ENCODE assay signal across 13 cellular contexts in the genomic region with DNA sequence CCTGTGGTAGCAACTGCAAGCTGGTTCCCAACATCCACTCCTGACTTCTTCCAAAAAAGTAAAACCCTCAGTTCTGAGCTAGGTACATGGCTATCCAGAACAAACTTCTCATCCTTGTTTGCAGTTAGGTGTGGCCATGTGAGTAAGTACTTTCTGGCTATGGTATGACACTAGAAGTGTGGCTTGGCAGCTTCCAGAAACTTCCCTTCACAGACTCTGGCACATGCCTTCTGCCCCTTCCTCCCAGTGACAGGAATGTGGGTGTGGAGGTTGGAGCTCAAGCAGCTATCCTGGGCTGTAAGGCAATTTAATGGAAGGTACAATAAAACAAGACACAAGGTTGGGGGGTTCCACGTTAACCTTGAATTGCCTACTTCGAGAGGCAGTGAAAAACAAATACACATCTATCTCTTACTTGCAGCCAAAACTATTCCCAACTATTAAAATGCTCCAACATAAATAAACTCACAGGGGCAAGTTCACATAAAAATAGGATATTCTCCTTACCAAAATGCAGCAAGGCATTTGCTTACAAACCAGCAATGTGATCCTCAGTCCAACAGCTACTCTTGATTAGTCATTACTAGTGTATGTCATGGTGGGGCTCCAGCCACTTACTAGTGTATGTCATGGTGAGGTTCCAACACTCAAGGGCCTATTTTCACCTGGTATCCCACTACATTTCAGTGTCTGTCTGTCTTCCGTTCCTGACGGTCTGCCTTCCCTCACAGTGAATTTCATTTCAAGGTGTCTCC. TPM values are rescaled to one million over a fixed set of nuclear protein-coding genes. Genes with fewer than 3 reads are reported as not detected.
DNase-seq lines count a peak whose midpoint lies in the region; ATAC-seq and TF ChIP-seq lines count a peak whose summit lies in the region.
"Had no signal": no experiment of that assay in that cellular context is flagged by ENCODE, and none has a peak within 500 bp of the region (broad histone marks: within the 10 kb centered on the region; RNA-seq: fewer than 3 reads in every experiment).

No MANE protein-coding gene starts in this region.

- H3K27ac Mint-ChIP-seq in T-cell = peak overlapping the region; percentile 72 to 74
- H3K27ac Mint-ChIP-seq in memory B cell = peak overlapping the region; percentile 99
- H3K27ac Mint-ChIP-seq in activated CD4-positive, alpha-beta T cell treated with anti-CD3 and anti-CD28 coated beads, Interleukin-2, amount 10 ng/mL, durations not matched to agents 7 days and 5 days = no peak overlapping the region

- H3K4me3 Mint-ChIP-seq in T-cell = no peak overlapping the region
- H3K4me3 Mint-ChIP-seq in memory B cell = no peak overlapping the region
- H3K4me3 Mint-ChIP-seq in activated CD4-positive, alpha-beta T cell treated with anti-CD3 and anti-CD28 coated beads, Interleukin-2, amount 10 ng/mL, durations not matched to agents 7 days and 5 days = no peak overlapping the region

- in situ Hi-C loops in GM13977 (cut with MboI; ENCODE audit: low pct_unique_long_range_greater_than_20kb, low sequenced_read_pairs, unreplicated experiment) = no loop called here

- H3K36me3 Mint-ChIP-seq in T-cell (peaks cover 36% of the 10 kb centered on the region), memory B cell (peaks cover 23% of the 10 kb centered on the region)
- H3K36me3 Mint-ChIP-seq in activated CD4-positive, alpha-beta T cell treated with anti-CD3 and anti-CD28 coated beads, Interleukin-2, amount 10 ng/mL, durations not matched to agents 7 days and 5 days (ENCODE audit: low read depth) = peaks cover 60% of the 10 kb centered on the region

- peaks cover 42 to 61% (median 45%) of the 10 kb centered on the region in 3 donors for H3K4me1 Mint-ChIP-seq in T-cell
- peaks cover 51% of the 10 kb centered on the region for H3K4me1 Mint-ChIP-seq in memory B cell
- H3K4me1 Mint-ChIP-seq in activated CD4-positive, alpha-beta T cell treated with anti-CD3 and anti-CD28 coated beads, Interleukin-2, amount 10 ng/mL, durations not matched to agents 7 days and 5 days = peaks cover 45% of the 10 kb centered on the region

- CTCF ChIA-PET in T-cell (lab: Charles Lee) = interaction anchor here in 1 of 2 donors (0.5 kb wide), 1 partner anchor 78 kb away, joined by 4 read pairs; no protein-coding TSS in a partner anchor
- CTCF ChIA-PET in activated CD4-positive, alpha-beta T cell treated with anti-CD3 and anti-CD28 coated beads, Interleukin-2, amount 10 ng/mL, durations not matched to agents 7 days and 5 days (lab: Charles Lee) = interaction anchor here (0.8 to 7.8 kb wide), 5 partner anchors 11 to 232 kb away, joined by 3 to 81 read pairs (median 3); no protein-coding TSS in a partner anchor

- H3K9me3 Mint-ChIP-seq in T-cell (no peaks in the 10 kb centered on the region), memory B cell (no peaks in the 10 kb centered on the region)
- H3K9me3 Mint-ChIP-seq in activated CD4-positive, alpha-beta T cell treated with anti-CD3 and anti-CD28 coated beads, Interleukin-2, amount 10 ng/mL, durations not matched to agents 7 days and 5 days = no peaks in the 10 kb centered on the region

- peak; percentile 66 for DNase-seq in GM12865 (ENCODE audit: low read depth)
- DNase-seq in T-cell = no peak
- DNase-seq in memory B cell (ENCODE audit: low spot score in 2 of 2) = no peak
- no peak for DNase-seq in GM13977 (ENCODE audit: low spot score)
- no peak for DNase-seq in activated CD4-positive, alpha-beta T cell treated with anti-CD3 and anti-CD28 coated beads, Interleukin-2, amount 10 ng/mL, durations not matched to agents 7 days and 5 days
- no peak for DNase-seq in DMS 273 treated with DMSO at 0.1 percent for 48 hours (lab: John Stamatoyannopoulos, UW)
- DNase-seq: activated CD4-positive, alpha-beta T cell treated with anti-CD3 and anti-CD28 coated beads for 1 hour; glutamatergic neuron; mesendoderm; NCI-H1436 treated with DMSO at 0.1 percent for 48 hours; stimulated activated CD4-positive, alpha-beta T cell treated with anti-CD3 and anti-CD28 coated beads, Interleukin-12 subunit alpha, Interleukin-12 subunit beta, amount 100 ng/mL, for 4 hours had no signal

- TF ChIP-seq CTCF in GM12865 (IDR thresholded peaks at IDR 0.05; ENCODE audit: insufficient read depth, low read depth, low read length, missing control alignments) (no peak), GM13977 (IDR thresholded peaks at IDR 0.05; ENCODE audit: extremely low read depth, insufficient read depth, missing control alignments) (no peak)

- no peak overlapping the region for H3K4me3 ChIP-seq in GM12865 (ENCODE audit: low read depth, low read length)
- H3K4me3 ChIP-seq: cardiac muscle cell had no signal

- POLR2A ChIA-PET in T-cell (lab: Charles Lee) = no interaction called here
- POLR2A ChIA-PET in activated CD4-positive, alpha-beta T cell treated with anti-CD3 and anti-CD28 coated beads, Interleukin-2, amount 10 ng/mL, durations not matched to agents 7 days and 5 days (lab: Charles Lee) = no interaction called here

- no peak for ATAC-seq in T-cell (replicated peaks in 1 of 4)
- ATAC-seq in memory B cell (ENCODE audit: low read depth) = no peak
- ATAC-seq: Panc1 had no signal

- H3K27me3 Mint-ChIP-seq in T-cell = no peaks in the 10 kb centered on the region
- H3K27me3 Mint-ChIP-seq in memory B cell = no peaks in the 10 kb centered on the region
- H3K27me3 Mint-ChIP-seq in activated CD4-positive, alpha-beta T cell treated with anti-CD3 and anti-CD28 coated beads, Interleukin-2, amount 10 ng/mL, durations not matched to agents 7 days and 5 days = no peaks in the 10 kb centered on the region

RNA-seq across cellular contexts. Expression of a gene that starts 3.1 kb away (rescaled TPM):
- total RNA-seq in T-cell = 10 to 100 TPM; 50.3 to 64.3 (median 56.8) TPM
- 10 to 100 TPM; 69.1 to 71.0 TPM for total RNA-seq in activated CD4-positive, alpha-beta T cell treated with anti-CD3 and anti-CD28 coated beads, Interleukin-2, amount 10 ng/mL, durations not matched to agents 7 days and 5 days

RNA-seq across cellular contexts. Expression of a gene that starts 29.1 kb away (rescaled TPM):
- total RNA-seq in T-cell = 10 to 100 TPM; 21.9 to 90.1 (median 37.6) TPM
- total RNA-seq in activated CD4-positive, alpha-beta T cell treated with anti-CD3 and anti-CD28 coated beads, Interleukin-2, amount 10 ng/mL, durations not matched to agents 7 days and 5 days = 10 to 100 TPM; 31.9 to 34.5 TPM

RNA-seq across cellular contexts. Expression of a gene that starts 35.8 kb away (rescaled TPM):
- not detected for total RNA-seq in T-cell
- total RNA-seq in activated CD4-positive, alpha-beta T cell treated with anti-CD3 and anti-CD28 coated beads, Interleukin-2, amount 10 ng/mL, durations not matched to agents 7 days and 5 days = not detected
- total RNA-seq: cardiac muscle cell had no signal

RNA-seq across cellular contexts. Expression of a gene that starts 50.6 kb away (rescaled TPM):
- total RNA-seq in T-cell = under 1 TPM in 4 of 5 donors, not detected in 1; 0.20 to 0.70 (median 0.58) TPM
- under 1 TPM; 0.62 to 0.79 TPM for total RNA-seq in activated CD4-positive, alpha-beta T cell treated with anti-CD3 and anti-CD28 coated beads, Interleukin-2, amount 10 ng/mL, durations not matched to agents 7 days and 5 days
- total RNA-seq: cardiac muscle cell had no signal
